22 cellular contexts compared by ENCODE assay signal in genomic region chr6:159809149-159809548, GRCh38. TPM values are rescaled to one million over a fixed set of nuclear protein-coding genes. Genes with fewer than 3 reads are reported as not detected.
DNase-seq lines count a peak whose midpoint lies in the region; ATAC-seq, FAIRE-seq and TF ChIP-seq lines count a peak whose summit lies in the region.
"Had no signal": no experiment of that assay in that cellular context is flagged by ENCODE, and none has a peak within 500 bp of the region (broad histone marks: within the 10 kb centered on the region; RNA-seq: fewer than 3 reads in every experiment).

No MANE protein-coding gene starts in this region.

- H3K27ac Mint-ChIP-seq in GM23338: no peak overlapping the region
- H3K27ac Mint-ChIP-seq: T-helper 1 cell treated with Interleukin-12 subunit alpha and Interleukin-12 subunit beta and Interleukin-4 antibody, amounts not matched to agents 30 μg/mL and 1 μg/mL, for 36 hours had no signal

- ATAC-seq in GM18909 (IDR thresholded peaks at IDR 0.05; ENCODE audit: poor library complexity, unreplicated experiment) (peak; percentile 78), GM23338 (no peak), pancreas (no peak), HG03432 (IDR thresholded peaks at IDR 0.05; ENCODE audit: unreplicated experiment) (no peak)
- ATAC-seq: HepG2, Panc1, SK-N-SH treated with all-trans-retinoic acid at 6 μM for 48 hours had no signal

- H3K36me3 ChIP-seq in GM23338 (ENCODE audit: insufficient read depth) (no peaks in the 10 kb centered on the region), OCI-LY7 (ENCODE audit: insufficient read depth, low read length) (no peaks in the 10 kb centered on the region), pancreas (no peaks in the 10 kb centered on the region)
- H3K36me3 ChIP-seq: MG63 had no signal

- BruUV-seq in OCI-LY7 (replicated peaks; lab: Mats Ljungman, UMichigan): no TSS peak

- DNase-seq in GM10248 (ENCODE audit: extremely low spot score) (peak; percentile 10), GM23338 (ENCODE audit: low spot score) (no peak), OCI-LY7 (ENCODE audit: low spot score) (peak; percentile 53), hepatic stellate cell (ENCODE audit: low spot score) (no peak), pancreas (no peak), NCI-H2171 treated with DMSO at 0.1 percent for 48 hours (lab: John Stamatoyannopoulos, UW) (no peak)
- DNase-seq: EL, H9, MG63, NCI-H1105, NCI-H187, NCI-H2171, NCI-H82, Right ventricle myocardium superior had no signal

- intact Hi-C loops in OCI-LY7 (cut with micrococcal nuclease; ENCODE audit: unreplicated experiment): no loop called here
- intact Hi-C loops in pancreas (cut with DNase I): no loop called here

- FAIRE-seq in pancreas (lab: Jason Lieb, UNC): no peak
- FAIRE-seq: A204.1, HepG2 had no signal

- TF ChIP-seq CTCF in GM10248 (IDR thresholded peaks at IDR 0.05; ENCODE audit: control extremely low read depth, extremely low read depth, low read depth, missing control alignments): no peak
- no peak for TF ChIP-seq CTCF in GM23338 (conservative IDR thresholded peaks at IDR 0.05; ENCODE audit: low read depth in 2 of 2)
- no peak for TF ChIP-seq CTCF in OCI-LY7 (conservative IDR thresholded peaks at IDR 0.05; ENCODE audit: low read length)
- TF ChIP-seq CTCF in pancreas (IDR thresholded peaks at IDR 0.05): no peak

- H3K4me2 ChIP-seq in GM23338 (no peak overlapping the region), OCI-LY7 (ENCODE audit: low read length) (peak overlapping the region; percentile 8; the same call in 1 of the 2 replicates)

- H2AFZ ChIP-seq in GM23338 (no peak overlapping the region), OCI-LY7 (ENCODE audit: low read length) (peak overlapping the region; percentile 47; the same call in 1 of the 2 replicates)

- H3K36me3 Mint-ChIP-seq in GM23338 (ENCODE audit: low read depth): no peaks in the 10 kb centered on the region; the same call in 2 of the 3 replicates

- H4K20me1 ChIP-seq in GM23338 (replicated peaks; ENCODE audit: insufficient read depth): no peaks in the 10 kb centered on the region
- H4K20me1 ChIP-seq in OCI-LY7 (ENCODE audit: insufficient read depth, low read length): no peaks in the 10 kb centered on the region

- H3K79me2 ChIP-seq in GM23338 (replicated peaks; ENCODE audit: insufficient read depth) (no peaks in the 10 kb centered on the region), OCI-LY7 (ENCODE audit: insufficient read depth, low read depth, low read length) (no peaks in the 10 kb centered on the region)

- H3K4me1 Mint-ChIP-seq in GM23338: peaks cover 27% of the 10 kb centered on the region

- peaks cover 6% of the 10 kb centered on the region for H3K27me3 Mint-ChIP-seq in GM23338 (ENCODE audit: insufficient read depth, low read depth, poor library complexity)

- H3K27ac ChIP-seq in GM23338 (ENCODE audit: low read depth): 0 out of 2 replicates have a peak overlapping the region, but pooled peaks have one; percentile 14
- H3K27ac ChIP-seq in OCI-LY7 (ENCODE audit: low read depth, low read length, poor library complexity, severe bottlenecking): no peak overlapping the region
- H3K27ac ChIP-seq in pancreas: no peak overlapping the region

- H3K9me3 Mint-ChIP-seq in GM23338: no peaks in the 10 kb centered on the region
- H3K9me3 Mint-ChIP-seq: H9; T-helper 1 cell treated with Interleukin-12 subunit alpha and Interleukin-12 subunit beta and Interleukin-4 antibody, amounts not matched to agents 30 μg/mL and 1 μg/mL, for 36 hours had no signal

- CTCF ChIA-PET in GM10248 (lab: Yijun Ruan, JAX) (no interaction called here), OCI-LY7 (lab: Charles Lee; ENCODE audit: unreplicated experiment) (no interaction called here)

- H3K9me3 ChIP-seq in OCI-LY7 (ENCODE audit: low read length) (no peaks in the 10 kb centered on the region), pancreas (no peaks in the 10 kb centered on the region)
- H3K9me3 ChIP-seq: MG63 had no signal

- H3K4me3 Mint-ChIP-seq in GM23338: no peak overlapping the region
- H3K4me3 Mint-ChIP-seq: H9; T-helper 1 cell treated with Interleukin-12 subunit alpha and Interleukin-12 subunit beta and Interleukin-4 antibody, amounts not matched to agents 30 μg/mL and 1 μg/mL, for 36 hours had no signal

- POLR2A ChIA-PET in GM10248 (lab: Yijun Ruan, JAX) (no interaction called here), OCI-LY7 (lab: Charles Lee) (interaction anchor here (0.8 to 3.0 kb wide), 2 partner anchors 18 to 25 kb away, joined by 3 to 15 read pairs; partner anchors contain the start of gene MRPL18)

- H3K9me2 ChIP-seq in GM23338 (ENCODE audit: insufficient read depth) (no peaks in the 10 kb centered on the region), OCI-LY7 (ENCODE audit: insufficient read depth, low read length) (no peaks in the 10 kb centered on the region)

- WGBS in pancreas, 2 donors: 87% methylated on average over 4 of the region's 4 CpGs

- H3K4me3 ChIP-seq in GM23338 (no peak overlapping the region), OCI-LY7 (ENCODE audit: low read depth, low read length, poor library complexity, severe bottlenecking) (no peak overlapping the region), pancreas (no peak overlapping the region)
- H3K4me3 ChIP-seq: MG63 had no signal

- H3K4me1 ChIP-seq in GM23338 (ENCODE audit: insufficient read depth): no peaks in the 10 kb centered on the region
- peaks cover 20% of the 10 kb centered on the region for H3K4me1 ChIP-seq in OCI-LY7 (ENCODE audit: insufficient read depth, low read length, poor library complexity, severe bottlenecking)
- H3K4me1 ChIP-seq in pancreas: peaks cover 0 to 6% (median 3%) of the 10 kb centered on the region in 3 donors

- no peaks in the 10 kb centered on the region for H3F3A ChIP-seq in GM23338 (replicated peaks; ENCODE audit: low read depth)

- no peaks in the 10 kb centered on the region for H3K27me3 ChIP-seq in GM23338 (ENCODE audit: insufficient read depth)
- H3K27me3 ChIP-seq in pancreas: no peaks in the 10 kb centered on the region
- H3K27me3 ChIP-seq: MG63 had no signal

TF ChIP-seq in GM23338, 12 proteins besides CTCF, POLR2A, EP300 and RAD21 (continues in another document):
- TF ChIP-seq CREB1 (CRISPR knock-in tag; IDR thresholded peaks at IDR 0.05; ENCODE audit: low read depth) (no peak), ZNF331 (CRISPR knock-in tag; IDR thresholded peaks at IDR 0.05; ENCODE audit: low read depth) (no peak), NANOG (IDR thresholded peaks at IDR 0.05; ENCODE audit: borderline replicate concordance) (no peak), EZH2 (IDR thresholded peaks at IDR 0.05; ENCODE audit: low read depth, unreplicated experiment) (no peak), POLR2AphosphoS5 (IDR thresholded peaks at IDR 0.05; ENCODE audit: low read depth) (no peak), EZH2phosphoT487 (IDR thresholded peaks at IDR 0.05; ENCODE audit: unreplicated experiment) (no peak)
- TF ChIP-seq, protein P1, sequence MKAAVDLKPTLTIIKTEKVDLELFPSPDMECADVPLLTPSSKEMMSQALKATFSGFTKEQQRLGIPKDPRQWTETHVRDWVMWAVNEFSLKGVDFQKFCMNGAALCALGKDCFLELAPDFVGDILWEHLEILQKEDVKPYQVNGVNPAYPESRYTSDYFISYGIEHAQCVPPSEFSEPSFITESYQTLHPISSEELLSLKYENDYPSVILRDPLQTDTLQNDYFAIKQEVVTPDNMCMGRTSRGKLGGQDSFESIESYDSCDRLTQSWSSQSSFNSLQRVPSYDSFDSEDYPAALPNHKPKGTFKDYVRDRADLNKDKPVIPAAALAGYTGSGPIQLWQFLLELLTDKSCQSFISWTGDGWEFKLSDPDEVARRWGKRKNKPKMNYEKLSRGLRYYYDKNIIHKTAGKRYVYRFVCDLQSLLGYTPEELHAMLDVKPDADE (IDR thresholded peaks at IDR 0.05): no peak

RNA-seq across cellular contexts. Expression of gene PNLDC1, which starts 9.1 kb away (rescaled TPM):
- 0.12 TPM in 1 of 2 replicates, not detected in the other for total RNA-seq in GM23338 (2014; rRNA removed; shearing (Covaris generic))
- polyA plus RNA-seq in GM23338 (2016; fragmentation: Nextera tagmentation; extraction: Ambion mirVana): not detected in 2 replicates
- total RNA-seq in OCI-LY7 (2014; rRNA removed; shearing (Covaris generic)): not detected in 2 replicates
- not detected in 2 replicates for total RNA-seq in OCI-LY7 (2022)
- 1 to 10 TPM in 1 of 6 donors, under 1 TPM in 5; 0.21 to 1.4 (median 0.46) TPM for total RNA-seq in pancreas
- polyA plus RNA-seq in pancreas: 1 to 10 TPM; 1.4 to 1.7 TPM
- total RNA-seq: H9, HepG2, NCI-H460, Right ventricle myocardium superior had no signal
- polyA plus RNA-seq: HepG2 had no signal

RNA-seq across cellular contexts. Expression of gene MRPL18, which starts 18.9 kb away (rescaled TPM):
- total RNA-seq in GM23338 (2014; rRNA removed; shearing (Covaris generic)): 91.3 and 91.4 TPM in 2 replicates
- polyA plus RNA-seq in GM23338 (2016; fragmentation: Nextera tagmentation; extraction: Ambion mirVana): 228 and 230 TPM in 2 replicates
- 128 and 147 TPM in 2 replicates for total RNA-seq in OCI-LY7 (2014; rRNA removed; shearing (Covaris generic))
- 102 and 117 TPM in 2 replicates for total RNA-seq in OCI-LY7 (2022)
- total RNA-seq in pancreas: 10 to 100 TPM; 19.3 to 28.2 (median 25.0) TPM
- polyA plus RNA-seq in pancreas: 10 to 100 TPM; 45.0 to 47.9 TPM

RNA-seq across cellular contexts. Expression of gene TCP1, which starts 19.7 kb away (rescaled TPM):
- total RNA-seq in GM23338 (2014; rRNA removed; shearing (Covaris generic)): 339 and 346 TPM in 2 replicates
- polyA plus RNA-seq in GM23338 (2016; fragmentation: Nextera tagmentation; extraction: Ambion mirVana) (200 and 222 TPM in 2 replicates), pancreas (10 to 100 TPM; 43.7 to 91.7 TPM)
- total RNA-seq in OCI-LY7 (2014; rRNA removed; shearing (Covaris generic)): 319 and 321 TPM in 2 replicates
- total RNA-seq in OCI-LY7 (2022) (340 and 386 TPM in 2 replicates), pancreas (10 to 100 TPM; 60.6 to 85.1 (median 75.2) TPM)

RNA-seq across cellular contexts. Expression of gene ACAT2, which starts 47.3 kb away (rescaled TPM):
- 104 and 108 TPM in 2 replicates for total RNA-seq in GM23338 (2014; rRNA removed; shearing (Covaris generic))
- polyA plus RNA-seq in GM23338 (2016; fragmentation: Nextera tagmentation; extraction: Ambion mirVana) (136 and 151 TPM in 2 replicates), pancreas (10 to 100 TPM in 1 of 2 donors, 1 to 10 TPM in 1; 6.7 to 10.1 TPM)
- 39.4 and 42.4 TPM in 2 replicates for total RNA-seq in OCI-LY7 (2014; rRNA removed; shearing (Covaris generic))
- total RNA-seq in OCI-LY7 (2022) (90.1 and 110 TPM in 2 replicates), pancreas (1 to 10 TPM; 3.3 to 9.6 (median 7.4) TPM)

Comparison
In these comparisons a context has a peak if more than half of its experiments do, and no peak if none do; other contexts are left out.
1. DNase-seq: peak in GM10248 (single experiment) and OCI-LY7 (single experiment); none in GM23338 (single experiment), hepatic stellate cell (single experiment), pancreas (0 of 6) and NCI-H2171 treated with DMSO at 0.1 percent for 48 hours (single experiment).